In the genomic region with DNA sequence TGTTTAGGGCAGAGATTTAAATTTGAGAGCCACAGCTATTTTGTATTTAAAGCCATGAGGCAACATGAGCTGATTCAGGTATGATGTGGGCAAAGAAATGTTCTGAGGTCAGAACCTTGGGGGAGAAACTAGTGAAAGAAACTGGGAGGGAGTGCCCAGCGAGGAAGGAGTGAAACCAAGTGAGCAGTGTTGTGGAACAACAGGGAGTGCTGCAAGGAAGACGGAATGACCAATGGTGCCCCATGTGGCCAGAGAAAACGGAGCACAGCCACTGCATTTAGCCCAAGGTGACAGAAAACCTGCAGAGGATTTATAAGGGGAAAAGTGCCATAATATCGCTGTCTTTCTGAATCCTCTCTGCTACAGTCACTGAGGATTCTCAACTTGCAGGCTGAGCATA, we compare ENCODE assay signal across 17 cellular contexts.
DNase-seq lines count a peak whose midpoint lies in the region; ATAC-seq, FAIRE-seq and TF ChIP-seq lines count a peak whose summit lies in the region.
"Had no signal": no experiment of that assay in that cellular context is flagged by ENCODE, and none has a peak within 500 bp of the region (broad histone marks: within the 10 kb centered on the region; RNA-seq: fewer than 3 reads in every experiment).

No MANE protein-coding gene starts in this region.

- H2BK20ac ChIP-seq in H1 (ENCODE audit: low read length), result no peak overlapping the region

- no peak overlapping the region for H2AK5ac ChIP-seq in H1 (ENCODE audit: low read depth, low read length)

- H3K9ac ChIP-seq in H1 (replicated peaks in 1 of 4; ENCODE audit: extremely low read depth in 1 of 4, low read depth in 3 of 4, low read length in 3 of 4) (no peak overlapping the region), neural progenitor cell (no peak overlapping the region)

- no peaks in the 10 kb centered on the region for H3K79me1 ChIP-seq in H1 (ENCODE audit: low read depth, low read length)

- H3K27me3 Mint-ChIP-seq in neural progenitor cell (ENCODE audit: insufficient read depth, low read depth), result no peaks in the 10 kb centered on the region

- TF ChIP-seq EP300 in H1 (IDR thresholded peaks at IDR 0.05; ENCODE audit: borderline replicate concordance in 1 of 2, low read depth in 2 of 2, low read length in 2 of 2), result no peak

- no peak overlapping the region for H3K27ac Mint-ChIP-seq in neural progenitor cell
- H3K27ac Mint-ChIP-seq: CD14-positive monocyte had no signal

- peak overlapping the region; percentile 4; the same call in 1 of the 2 replicates for H2BK12ac ChIP-seq in H1 (ENCODE audit: low read depth, low read length)

- H3K9me3 ChIP-seq in H1 (ENCODE audit: insufficient read depth in 2 of 2, low read depth in 1 of 2, low read length in 1 of 2) (no peaks in the 10 kb centered on the region), neural progenitor cell (ENCODE audit: low read depth) (no peaks in the 10 kb centered on the region), gastrocnemius medialis (no peaks in the 10 kb centered on the region)
- H3K9me3 ChIP-seq: stomach had no signal

- H3K27me3 ChIP-seq in H1 (replicated peaks in 1 of 4; ENCODE audit: control insufficient read depth in 3 of 4, extremely low read depth in 1 of 4, insufficient read depth in 3 of 4, low read length in 3 of 4) (no peaks in the 10 kb centered on the region), neural progenitor cell (no peaks in the 10 kb centered on the region), gastrocnemius medialis (no peaks in the 10 kb centered on the region)
- H3K27me3 ChIP-seq: stomach had no signal

- H3K4me3 ChIP-seq in H1 (ENCODE audit: extremely low read depth in 1 of 4, insufficient read depth in 2 of 4, low read depth in 3 of 4, low read length in 4 of 4), result no peak overlapping the region
- H3K4me3 ChIP-seq in neural progenitor cell, result no peak overlapping the region
- H3K4me3 ChIP-seq in gastrocnemius medialis, result no peak overlapping the region
- H3K4me3 ChIP-seq: stomach had no signal

- no peak overlapping the region for H4K5ac ChIP-seq in H1 (ENCODE audit: insufficient read length, low read depth, low read length)

- H3K9me3 Mint-ChIP-seq in neural progenitor cell, result peaks cover 4% of the 10 kb centered on the region
- H3K9me3 Mint-ChIP-seq: brain had no signal

- H3K36me3 ChIP-seq in H1 (ENCODE audit: control insufficient read depth in 2 of 4, insufficient read depth in 4 of 4, low read length in 3 of 4), result no peaks in the 10 kb centered on the region
- no peaks in the 10 kb centered on the region for H3K36me3 ChIP-seq in neural progenitor cell
- H3K36me3 ChIP-seq in gastrocnemius medialis, result no peaks in the 10 kb centered on the region
- H3K36me3 ChIP-seq: stomach had no signal

- intact Hi-C loops in gastrocnemius medialis (cut with DNase I; ENCODE audit: low total_unique reads), result no loop called here

- no peak overlapping the region for H4K91ac ChIP-seq in H1 (replicated peaks; ENCODE audit: insufficient read length, low read length)

- in situ Hi-C loops in GM13976 (cut with MboI; ENCODE audit: low sequenced_read_pairs, unreplicated experiment) (no loop called here), gastrocnemius medialis (cut with MboI; ENCODE audit: low sequenced_read_pairs in 4 of 4) (no loop called here)

- 45% methylated on average over 4 of the region's 4 CpGs; no CpG with 5 or more reads in 1 of the 2 experiments for WGBS in H1 (ENCODE audit: extremely low coverage in 1 of 2, insufficient coverage in 1 of 2, insufficient read length in 1 of 2, insufficient replicate concordance in 2 of 2, low coverage in 1 of 2, low lambda C conversion rate in 2 of 2, missing lambda C conversion rate in 1 of 2), 2 experiments

- no peak for TF ChIP-seq POLR2A in H1 (IDR thresholded peaks at IDR 0.05; ENCODE audit: control extremely low read depth in 1 of 2, low read depth in 2 of 2, low read length in 2 of 2)
- TF ChIP-seq POLR2A in gastrocnemius medialis (IDR thresholded peaks at IDR 0.05), result no peak

- H3K79me2 ChIP-seq in H1 (ENCODE audit: control insufficient read depth in 1 of 2, insufficient read depth in 2 of 2, low read length in 2 of 2) (no peaks in the 10 kb centered on the region), neural progenitor cell (ENCODE audit: low read depth) (no peaks in the 10 kb centered on the region)

- H2BK15ac ChIP-seq in H1 (ENCODE audit: low read length), result no peak overlapping the region

- DNase-seq in ELF-1 (ENCODE audit: low read depth, low spot score), result peak; percentile 31
- peak; percentile 10 for DNase-seq in HT1080 (ENCODE audit: low read depth)
- DNase-seq in H1 (ENCODE audit: low read depth in 1 of 2, low spot score in 2 of 2), result peak; percentile 19 to 53
- DNase-seq in neural progenitor cell (ENCODE audit: low spot score), result peak; percentile 26
- no peak for DNase-seq in GM13976 (ENCODE audit: low spot score)
- no peak for DNase-seq in gastrocnemius medialis
- DNase-seq in stimulated activated CD4-positive, alpha-beta T cell treated with anti-CD3 and anti-CD28 coated beads, Interleukin-1b, Interleukin-23, amount 100 ng/mL, for 48 hours, result no peak
- DNase-seq in RWPE1 (ENCODE audit: low spot score), result no peak
- DNase-seq: activated CD4-positive, alpha-beta T cell treated with anti-CD3 and anti-CD28 coated beads, Interleukin-2, amount 50 U/mL, for 4 hours; activated gamma-delta T cell treated with Interleukin-2 at 50 U/mL for 16 hours; effector CD4-positive, alpha-beta T cell; MV-4-11; NCI-H2227 treated with DMSO at 0.1 percent for 48 hours; RPMI8226; stomach had no signal

- no peak for ATAC-seq in gastrocnemius medialis

- no peak overlapping the region for H2BK120ac ChIP-seq in H1 (replicated peaks; ENCODE audit: low read depth, low read length)

- no peaks in the 10 kb centered on the region for H3K23me2 ChIP-seq in H1 (ENCODE audit: low read depth, low read length)

- POLR2A ChIA-PET in H1 (lab: Charles Lee; ENCODE audit: partially characterized antibody) (no interaction called here), RWPE1 (lab: Yijun Ruan, JAX; ENCODE audit: low non-redundant PET) (no interaction called here)

- H3K4me1 ChIP-seq in H1 (replicated peaks in 1 of 4; ENCODE audit: control insufficient read depth in 3 of 4, insufficient read depth in 4 of 4, low read length in 3 of 4) (peaks cover 0 to 5% (median 0%) of the 10 kb centered on the region in 4 experiments; a peak in 2 of 7 replicates), neural progenitor cell (no peaks in the 10 kb centered on the region), gastrocnemius medialis (no peaks in the 10 kb centered on the region)
- H3K4me1 ChIP-seq: stomach had no signal

- H3F3A ChIP-seq in neural progenitor cell (ENCODE audit: low read depth), result no peaks in the 10 kb centered on the region

- H4K20me1 ChIP-seq in H1 (replicated peaks in 1 of 2; ENCODE audit: control insufficient read depth in 1 of 2, insufficient read depth in 2 of 2, low read length in 2 of 2) (no peaks in the 10 kb centered on the region), neural progenitor cell (ENCODE audit: low read depth) (no peaks in the 10 kb centered on the region)

- no peak overlapping the region for H3K4me3 Mint-ChIP-seq in neural progenitor cell
- H3K4me3 Mint-ChIP-seq: brain, CD14-positive monocyte had no signal

- CTCF ChIA-PET in H1 (lab: Charles Lee; ENCODE audit: partially characterized antibody) (interaction anchor here (0.7 to 2.3 kb wide), 6 partner anchors 11 to 1729 kb away, joined by 3 to 10 read pairs (median 4); no protein-coding TSS in a partner anchor), RWPE1 (lab: Yijun Ruan, JAX) (no interaction called here)

- H3K36me3 Mint-ChIP-seq in neural progenitor cell, result no peaks in the 10 kb centered on the region
- H3K36me3 Mint-ChIP-seq: brain, CD14-positive monocyte had no signal

- H3K4me1 Mint-ChIP-seq in neural progenitor cell, result peaks cover 25% of the 10 kb centered on the region
- H3K4me1 Mint-ChIP-seq: CD14-positive monocyte had no signal

- H3K14ac ChIP-seq in H1 (ENCODE audit: insufficient read length), result no peak overlapping the region

- H2BK5ac ChIP-seq in H1 (ENCODE audit: low read depth, low read length), result no peak overlapping the region

- H3K4ac ChIP-seq in H1 (replicated peaks; ENCODE audit: insufficient read length, low read depth, low read length), result no peak overlapping the region

- H4K8ac ChIP-seq in H1 (ENCODE audit: extremely low read depth, insufficient read depth, low read length), result no peak overlapping the region

- peak; percentile 82 for FAIRE-seq in H1 (lab: Jason Lieb, UNC)

- peak; percentile 47 to 72 (median 64); a peak in 3 of 4 replicates for TF ChIP-seq CTCF in H1 (IDR thresholded peaks at IDR 0.05; ENCODE audit: control extremely low read depth in 1 of 3, insufficient read depth in 1 of 3, low read depth in 1 of 3, low read length in 3 of 3)
- peak; percentile 48 for TF ChIP-seq CTCF in neural progenitor cell (IDR thresholded peaks at IDR 0.05)
- no peak for TF ChIP-seq CTCF in GM13976 (IDR thresholded peaks at IDR 0.05; ENCODE audit: borderline replicate concordance, control extremely low read depth, extremely low read depth, insufficient read depth, missing control alignments)
- TF ChIP-seq CTCF in gastrocnemius medialis (IDR thresholded peaks at IDR 0.05 in 4 of 5, conservative IDR thresholded peaks at IDR 0.05 in 1 of 5), result no peak
- no peak for TF ChIP-seq CTCF in RWPE1 (conservative IDR thresholded peaks at IDR 0.05; ENCODE audit: low read depth)

- peak overlapping the region; percentile 93; the same call in 1 of the 2 replicates for H2AFZ ChIP-seq in H1 (ENCODE audit: low read length)
- H2AFZ ChIP-seq in neural progenitor cell (replicated peaks), result no peak overlapping the region

- H3K23ac ChIP-seq in H1 (ENCODE audit: insufficient read length), result no peak overlapping the region

- H3K56ac ChIP-seq in H1 (replicated peaks; ENCODE audit: insufficient read length, low read depth, low read length), result no peak overlapping the region

- no peak overlapping the region for H3K27ac ChIP-seq in H1 (ENCODE audit: low read depth, low read length)
- H3K27ac ChIP-seq in neural progenitor cell, result no peak overlapping the region
- no peak overlapping the region for H3K27ac ChIP-seq in gastrocnemius medialis
- no peak overlapping the region for H3K27ac ChIP-seq in RWPE1
- H3K27ac ChIP-seq: stomach had no signal

- no peak overlapping the region for H3K18ac ChIP-seq in H1 (ENCODE audit: extremely low read depth, low read length)

- H3K4me2 ChIP-seq in H1 (ENCODE audit: insufficient read depth in 1 of 2, low read depth in 2 of 2, low read length in 2 of 2) (no peak overlapping the region), neural progenitor cell (no peak overlapping the region)

- TF ChIP-seq RAD21 in H1 (IDR thresholded peaks at IDR 0.05 in 1 of 2, conservative IDR thresholded peaks at IDR 0.05 in 1 of 2; ENCODE audit: low read depth in 2 of 2, low read length in 2 of 2), result peak; percentile 46 to 63

TF ChIP-seq in H1, 55 proteins besides CTCF, POLR2A, EP300 and RAD21:
- TF ChIP-seq, protein P1, sequence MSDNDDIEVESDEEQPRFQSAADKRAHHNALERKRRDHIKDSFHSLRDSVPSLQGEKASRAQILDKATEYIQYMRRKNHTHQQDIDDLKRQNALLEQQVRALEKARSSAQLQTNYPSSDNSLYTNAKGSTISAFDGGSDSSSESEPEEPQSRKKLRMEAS (IDR thresholded peaks at IDR 0.05), result 0 out of 2 replicates have a peak, but pooled peaks have one; percentile 22
- no peak for TF ChIP-seq PHF8 (conservative IDR thresholded peaks at IDR 0.05; ENCODE audit: low read depth, low read length)

Comparison
In these comparisons a context has a peak if more than half of its experiments do, and no peak if none do; other contexts are left out.
1. DNase-seq: peak in ELF-1 (single experiment), HT1080 (single experiment), H1 (2 of 2) and neural progenitor cell (single experiment); none in GM13976 (single experiment), gastrocnemius medialis (0 of 2), stimulated activated CD4-positive, alpha-beta T cell treated with anti-CD3 and anti-CD28 coated beads, Interleukin-1b, Interleukin-23, amount 100 ng/mL, for 48 hours (single experiment) and RWPE1 (single experiment).
2. CTCF ChIP-seq: peak in H1 (3 of 3) and neural progenitor cell (single experiment); none in GM13976 (single experiment), gastrocnemius medialis (0 of 5) and RWPE1 (single experiment).